In the genomic region with DNA sequence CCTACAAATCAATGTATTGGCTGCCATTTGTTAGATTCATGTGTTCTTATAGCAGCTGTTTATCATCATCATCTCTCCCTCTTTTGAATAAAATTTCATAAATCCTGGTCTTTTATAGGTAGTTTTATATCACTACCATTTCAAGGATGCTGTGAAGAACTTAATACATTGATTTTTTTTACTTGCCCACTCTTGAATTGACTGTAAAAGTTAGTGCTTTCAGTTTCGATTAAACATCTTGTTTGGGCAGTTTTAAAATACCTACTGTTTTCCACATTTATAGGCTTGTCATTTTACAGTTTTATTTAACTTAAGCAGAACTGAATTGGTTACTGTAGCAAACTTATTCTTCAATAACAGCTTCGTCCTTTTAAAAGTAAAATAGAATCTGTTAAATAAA, we compare ENCODE assay signal across 11 cellular contexts.
"Had no signal": no experiment of that assay in that cellular context is flagged by ENCODE, and none has a peak within 500 bp of the region (broad histone marks: within the 10 kb centered on the region; RNA-seq: fewer than 3 reads in every experiment).

No MANE protein-coding gene starts in this region.

- H3K27ac ChIP-seq: adrenal gland, esophagus muscularis mucosa, right atrium auricular region, skin epidermis had no signal

- H3K9me3 ChIP-seq: adrenal gland, esophagus muscularis mucosa, right atrium auricular region had no signal

- H3K27me3 ChIP-seq: adrenal gland, esophagus muscularis mucosa, right atrium auricular region had no signal

- H3K4me3 ChIP-seq: adrenal gland, esophagus muscularis mucosa, right atrium auricular region, skin epidermis had no signal

- DNase-seq: activated CD4-positive, alpha-beta T cell treated with anti-CD3 and anti-CD28 coated beads, Interleukin-2, amount 10 ng/mL, durations not matched to agents 24 days and 14 days; activated CD8-positive, alpha-beta memory T cell treated with anti-CD3 and anti-CD28 coated beads for 24 hours; activated naive CD4-positive, alpha-beta T cell treated with anti-CD3 and anti-CD28 coated beads, Interleukin-2, amount 50 U/mL, for 16 hours; adrenal gland; glutamatergic neuron; mammary epithelial cell; naive thymus-derived CD8-positive, alpha-beta T cell had no signal

- H3K4me1 ChIP-seq: adrenal gland, right atrium auricular region had no signal

- ATAC-seq: naive thymus-derived CD8-positive, alpha-beta T cell; WTC11 had no signal
